8 cellular contexts compared by ENCODE assay signal in the genomic region with DNA sequence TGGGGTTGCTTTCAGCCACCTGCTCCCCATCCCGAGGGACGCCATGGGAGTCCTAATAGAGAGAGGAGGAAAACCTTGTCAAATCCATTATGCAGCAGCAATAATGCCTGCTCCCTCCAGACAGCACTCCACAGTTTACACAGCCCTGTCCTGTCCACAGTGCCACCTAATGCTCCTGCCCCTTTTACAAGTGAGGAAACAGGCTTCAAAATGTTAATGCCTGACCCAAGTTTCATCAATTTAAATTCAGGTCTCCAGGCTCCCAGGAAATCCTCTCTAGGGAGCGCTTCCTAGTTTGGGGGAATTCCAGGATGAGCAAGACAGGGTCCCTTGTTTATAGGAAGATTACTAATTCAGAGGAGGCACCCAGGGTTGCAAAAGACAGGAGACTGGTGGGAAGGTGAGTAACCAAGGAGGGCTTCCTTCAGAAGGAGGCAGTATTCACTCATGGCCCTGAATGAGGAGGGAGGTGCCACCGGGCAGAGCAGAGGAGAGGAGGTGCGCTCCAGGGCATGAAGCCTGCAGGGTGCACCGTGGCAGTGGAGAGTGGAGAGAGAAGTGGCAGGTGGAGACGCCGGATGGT. TPM values are rescaled to one million over a fixed set of nuclear protein-coding genes. Genes with fewer than 3 reads are reported as not detected.
DNase-seq lines count a peak whose midpoint lies in the region; ATAC-seq and TF ChIP-seq lines count a peak whose summit lies in the region.
"Had no signal": no experiment of that assay in that cellular context is flagged by ENCODE, and none has a peak within 500 bp of the region (broad histone marks: within the 10 kb centered on the region; RNA-seq: fewer than 3 reads in every experiment).

No MANE protein-coding gene starts in this region.

- H3K27me3 ChIP-seq in tibial nerve: peaks cover 0 to 11% of the 10 kb centered on the region in 2 donors
- H3K27me3 ChIP-seq: vagina had no signal

- peaks cover 0 to 30% (median 19%) of the 10 kb centered on the region in 4 donors for H3K4me1 ChIP-seq in tibial nerve

- no peak for TF ChIP-seq EP300 in tibial nerve (IDR thresholded peaks at IDR 0.05)

- H3K27ac ChIP-seq in cingulate gyrus (ENCODE audit: low read depth, low read length) (peak overlapping the region; percentile 65), tibial nerve (no peak overlapping the region)
- H3K27ac ChIP-seq: vagina had no signal

- peaks cover 0 to 56% (median 18%) of the 10 kb centered on the region in 3 donors for H3K36me3 ChIP-seq in tibial nerve

- H3K4me3 ChIP-seq in tibial nerve: peak overlapping the region in 1 of 4 donors; percentile 59

- TF ChIP-seq POLR2A in tibial nerve (IDR thresholded peaks at IDR 0.05): no peak

- ATAC-seq in omental fat pad (ENCODE audit: low FRiP score) (peak; percentile 44), HG02610 (IDR thresholded peaks at IDR 0.05; ENCODE audit: unreplicated experiment) (no peak)

- TF ChIP-seq CTCF in omental fat pad (IDR thresholded peaks at IDR 0.05) (no peak), tibial nerve (IDR thresholded peaks at IDR 0.05) (no peak)

- no peaks in the 10 kb centered on the region for H3K9me3 ChIP-seq in tibial nerve
- H3K9me3 ChIP-seq: vagina had no signal

- DNase-seq in EL (peak; percentile 88), LHCN-M2 (ENCODE audit: low read depth) (peak; percentile 29), omental fat pad (ENCODE audit: low spot score) (no peak), NCI-H2227 (lab: John Stamatoyannopoulos, UW; ENCODE audit: unreplicated experiment) (no peak), tibial nerve (ENCODE audit: low spot score in 2 of 2) (no peak)

- WGBS in tibial nerve, 2 donors: 61 to 64% methylated on average over 8 of the region's 8 CpGs

RNA-seq across cellular contexts. Expression of a gene that starts 1.5 kb away (rescaled TPM):
- 36.7 and 41.1 TPM in 2 replicates for total RNA-seq in LHCN-M2 (2014; rRNA removed)
- polyA plus RNA-seq in LHCN-M2 (2012): 24.2 TPM
- 10 to 100 TPM in 1 of 4 donors, 1 to 10 TPM in 3; 2.9 to 11.3 (median 6.7) TPM for total RNA-seq in omental fat pad
- total RNA-seq in tibial nerve: 10 to 100 TPM; 15.9 to 41.9 (median 26.6) TPM

RNA-seq across cellular contexts. Expression of a gene that starts 11.8 kb away (rescaled TPM):
- total RNA-seq in LHCN-M2 (2014; rRNA removed) (85.0 and 94.1 TPM in 2 replicates), omental fat pad (100 to 1,000 TPM in 1 of 4 donors, 10 to 100 TPM in 3; 79.6 to 150 (median 88.7) TPM), tibial nerve (100 to 1,000 TPM; 173 to 300 (median 197) TPM)
- 106 TPM for polyA plus RNA-seq in LHCN-M2 (2012)

RNA-seq across cellular contexts. Expression of a gene that starts 19.4 kb away (rescaled TPM):
- total RNA-seq in LHCN-M2 (2014; rRNA removed) (79.7 and 97.3 TPM in 2 replicates), omental fat pad (10 to 100 TPM; 50.3 to 93.9 (median 58.0) TPM), tibial nerve (10 to 100 TPM; 49.6 to 92.0 (median 55.5) TPM)
- 66.6 TPM for polyA plus RNA-seq in LHCN-M2 (2012)

RNA-seq across cellular contexts. Expression of a gene that starts 26.2 kb away (rescaled TPM):
- 4.2 and 8.6 TPM in 2 replicates for total RNA-seq in LHCN-M2 (2014; rRNA removed)
- polyA plus RNA-seq in LHCN-M2 (2012): 14.4 TPM
- 10 to 100 TPM; 17.6 to 56.0 (median 32.3) TPM for total RNA-seq in omental fat pad
- total RNA-seq in tibial nerve: 10 to 100 TPM; 32.2 to 94.4 (median 64.8) TPM

RNA-seq across cellular contexts. Expression of a gene that starts 45.7 kb away (rescaled TPM):
- total RNA-seq in LHCN-M2 (2014; rRNA removed): not detected in 2 replicates
- polyA plus RNA-seq in LHCN-M2 (2012): not detected
- total RNA-seq in omental fat pad: 1 to 10 TPM in 3 of 4 donors, under 1 TPM in 1; 0.79 to 6.5 (median 2.2) TPM
- total RNA-seq in tibial nerve: 1 to 10 TPM in 2 of 4 donors, under 1 TPM in 1, not detected in 1; 0.59 to 3.6 (median 2.7) TPM

Comparison
In these comparisons a context has a peak if more than half of its experiments do, and no peak if none do; other contexts are left out.
1. DNase-seq: peak in EL (single experiment) and LHCN-M2 (single experiment); none in omental fat pad (single experiment), NCI-H2227 (single experiment) and tibial nerve (0 of 2).